In genomic region chr22:46054091-46054877, GRCh38 we compare ENCODE assay signal across 8 cellular contexts.
DNase-seq lines count a peak whose midpoint lies in the region; ATAC-seq and TF ChIP-seq lines count a peak whose summit lies in the region.

No MANE protein-coding gene starts in this region.

- H3K27me3 ChIP-seq in PC-9 (ENCODE audit: insufficient read depth, low read depth) (no peaks in the 10 kb centered on the region), hepatocyte (peaks cover 8% of the 10 kb centered on the region), gastrocnemius medialis (no peaks in the 10 kb centered on the region)

- H3K9me2 ChIP-seq in PC-9 (ENCODE audit: insufficient read depth) = no peaks in the 10 kb centered on the region
- H3K9me2 ChIP-seq in hepatocyte (replicated peaks; ENCODE audit: insufficient read depth) = no peaks in the 10 kb centered on the region

- H3K27ac ChIP-seq in PC-9 = no peak overlapping the region
- H3K27ac ChIP-seq in hepatocyte = peak overlapping the region; percentile 48
- H3K27ac ChIP-seq in gastrocnemius medialis = peak overlapping the region; percentile 98 to 99 (median 98)

- 91% methylated on average over 17 of the region's 39 CpGs for WGBS in hepatocyte (ENCODE audit: low lambda C conversion rate, missing lambda C conversion rate)

- H4K20me1 ChIP-seq in PC-9 (ENCODE audit: insufficient read depth) (no peaks in the 10 kb centered on the region), hepatocyte (ENCODE audit: insufficient read depth, poor library complexity, severe bottlenecking) (no peaks in the 10 kb centered on the region)

- H3K4me2 ChIP-seq in PC-9 (peak overlapping the region; percentile 94), hepatocyte (peak overlapping the region; percentile 60)

- peaks cover 3% of the 10 kb centered on the region; the same call in 1 of the 2 replicates for H3K79me2 ChIP-seq in PC-9 (ENCODE audit: low read depth)
- no peaks in the 10 kb centered on the region for H3K79me2 ChIP-seq in hepatocyte

- peak overlapping the region; percentile 74 for H3K4me3 ChIP-seq in PC-9
- H3K4me3 ChIP-seq in hepatocyte = no peak overlapping the region
- H3K4me3 ChIP-seq in gastrocnemius medialis = peak overlapping the region; percentile 73 to 90 (median 84)

- POLR2A ChIA-PET in PC-9 (lab: Charles Lee; ENCODE audit: unreplicated experiment) = interaction anchor here (0.6 kb wide), 4 partner anchors 10 to 27 kb away, joined by 3 to 5 read pairs (median 5); no protein-coding TSS in a partner anchor

- peak; percentile 44 for DNase-seq in activated CD4-positive, alpha-beta T cell treated with anti-CD3 and anti-CD28 coated beads for 48 hours
- no peak for DNase-seq in activated CD4-positive, alpha-beta T cell treated with anti-CD3 and anti-CD28 coated beads, Interleukin-2, amount 50 U/mL, for 4 hours
- DNase-seq in PC-9 (no peak), astrocyte of the hippocampus (ENCODE audit: low read depth, low spot score) (peak; percentile 88), hepatocyte (ENCODE audit: low spot score) (no peak), gastrocnemius medialis (peak in 1 of 2 donors; percentile 58)

- CTCF ChIA-PET in PC-9 (lab: Charles Lee) = interaction anchor here (0.6 kb wide), 1 partner anchor 190 kb away, joined by 3 read pairs; no protein-coding TSS in a partner anchor

- ATAC-seq in gastrocnemius medialis (peak; percentile 20 to 29), HG03439 (IDR thresholded peaks at IDR 0.05; ENCODE audit: unreplicated experiment) (no peak), HG02763 (IDR thresholded peaks at IDR 0.05; ENCODE audit: unreplicated experiment) (no peak)

- peaks cover 24% of the 10 kb centered on the region for H3F3A ChIP-seq in PC-9 (ENCODE audit: insufficient read depth, low read depth)

- H3K4me1 ChIP-seq in PC-9 (replicated peaks; ENCODE audit: insufficient read depth) = peaks cover 33% of the 10 kb centered on the region
- H3K4me1 ChIP-seq in hepatocyte (ENCODE audit: insufficient read depth) = peaks cover 8% of the 10 kb centered on the region
- peaks cover 75 to 84% of the 10 kb centered on the region in 2 donors for H3K4me1 ChIP-seq in gastrocnemius medialis

- TF ChIP-seq CTCF in PC-9 (conservative IDR thresholded peaks at IDR 0.05) (no peak), hepatocyte (IDR thresholded peaks at IDR 0.05; ENCODE audit: poor library complexity) (no peak), gastrocnemius medialis (IDR thresholded peaks at IDR 0.05 in 4 of 5, conservative IDR thresholded peaks at IDR 0.05 in 1 of 5) (no peak)

- in situ Hi-C loops in gastrocnemius medialis (cut with MboI; ENCODE audit: low sequenced_read_pairs in 4 of 4) = no loop called here

- H2AFZ ChIP-seq in PC-9 (peak overlapping the region; percentile 97), hepatocyte (no peak overlapping the region)

- peak in 1 of 2 donors; percentile 6 for TF ChIP-seq POLR2A in gastrocnemius medialis (IDR thresholded peaks at IDR 0.05)

- H3K36me3 ChIP-seq in PC-9 (ENCODE audit: low read depth) (no peaks in the 10 kb centered on the region), hepatocyte (replicated peaks; ENCODE audit: insufficient read depth, low read depth) (no peaks in the 10 kb centered on the region), gastrocnemius medialis (no peaks in the 10 kb centered on the region)

- H3K9me3 ChIP-seq in PC-9 (ENCODE audit: insufficient read depth, low read depth) (no peaks in the 10 kb centered on the region), hepatocyte (ENCODE audit: low read depth) (no peaks in the 10 kb centered on the region), gastrocnemius medialis (no peaks in the 10 kb centered on the region)

- intact Hi-C loops in PC-9 (cut with micrococcal nuclease; ENCODE audit: unreplicated experiment) = no loop called here
- intact Hi-C loops in gastrocnemius medialis (cut with DNase I; ENCODE audit: low total_unique reads) = no loop called here

- no TSS peak for BruUV-seq in PC-9 (replicated peaks; lab: Mats Ljungman, UMichigan)

Comparison
In these comparisons a context has a peak if more than half of its experiments do, and no peak if none do; other contexts are left out.
1. DNase-seq: peak in activated CD4-positive, alpha-beta T cell treated with anti-CD3 and anti-CD28 coated beads for 48 hours (single experiment) and astrocyte of the hippocampus (single experiment); none in activated CD4-positive, alpha-beta T cell treated with anti-CD3 and anti-CD28 coated beads, Interleukin-2, amount 50 U/mL, for 4 hours (0 of 2), PC-9 (0 of 2) and hepatocyte (single experiment).
2. ATAC-seq: peak in gastrocnemius medialis (2 of 2); none in HG03439 (single experiment) and HG02763 (single experiment).